Comparison of ENCODE assay signal across 9 cellular contexts in the genomic region with DNA sequence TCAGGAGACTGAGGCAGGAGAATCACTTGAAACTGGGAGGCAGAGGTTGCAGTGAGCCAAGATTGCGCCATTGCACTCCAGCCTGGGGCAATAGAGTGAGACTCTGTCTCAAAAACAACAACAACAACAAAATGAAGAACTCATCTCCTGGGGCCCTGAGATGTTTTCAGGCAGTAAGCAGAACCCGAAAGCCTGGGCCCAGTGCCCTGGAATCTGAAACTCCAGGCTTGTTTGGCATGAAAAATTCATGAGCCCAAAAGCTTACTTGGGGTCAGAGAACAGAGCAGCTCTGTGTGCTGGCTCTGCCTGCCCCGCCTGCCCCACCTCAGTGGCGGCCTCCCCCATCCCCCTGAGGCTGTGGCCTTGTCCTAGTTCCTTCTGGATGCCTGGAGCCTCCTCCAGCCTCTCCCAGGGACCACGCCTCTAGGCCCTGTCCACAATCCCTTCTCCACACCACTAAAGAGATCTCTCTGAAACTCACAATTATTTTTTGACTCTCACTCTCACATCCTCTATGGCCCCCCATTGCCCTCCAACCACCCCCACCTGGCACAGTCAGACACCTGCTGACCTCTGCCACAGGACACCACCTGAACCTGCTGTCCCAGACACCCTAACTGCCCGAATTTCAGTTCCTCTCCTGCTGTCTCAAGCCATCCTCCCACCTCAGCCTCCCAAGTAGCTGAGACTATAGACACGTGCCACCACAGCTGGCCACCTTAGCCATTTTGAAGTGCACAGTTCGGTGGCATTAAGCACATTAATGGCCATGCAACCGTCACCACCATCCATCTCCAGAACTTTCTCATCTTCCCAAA. TPM values are rescaled to one million over a fixed set of nuclear protein-coding genes. Genes with fewer than 3 reads are reported as not detected.
A peak's percentile ranks its signal among the peaks of the same experiment; 100 is the strongest.
DNase-seq lines count a peak whose midpoint lies in the region; ATAC-seq and TF ChIP-seq lines count a peak whose summit lies in the region.
"Had no signal": no experiment of that assay in that cellular context is flagged by ENCODE, and none has a peak within 500 bp of the region (broad histone marks: within the 10 kb centered on the region; RNA-seq: fewer than 3 reads in every experiment).

No MANE protein-coding gene starts in this region.

- POLR2A ChIA-PET in activated CD4-positive, alpha-beta memory T cell treated with anti-CD3 and anti-CD28 coated beads, Interleukin-2, amount 10 ng/mL, durations not matched to agents 7 days and 5 days (lab: Charles Lee) = interaction anchor here (3.2 kb wide), 1 partner anchor 10 kb away, joined by 30 read pairs; no protein-coding TSS in a partner anchor

- no peak overlapping the region for H2AFZ ChIP-seq in Karpas-422 (ENCODE audit: low read length)

- peak overlapping the region; percentile 1 to 57 (median 44); a peak in 12 of 22 replicates for H3K9ac ChIP-seq in BLaER1 treated with 17β-estradiol and CSF1 and Interleukin-3, amounts not matched to agents 10 nM and 100 nM
- no peak overlapping the region for H3K9ac ChIP-seq in Karpas-422 (ENCODE audit: low read length)

- peaks cover 5% of the 10 kb centered on the region for H3K36me3 Mint-ChIP-seq in central memory CD8-positive, alpha-beta T cell (ENCODE audit: insufficient read depth)
- H3K36me3 Mint-ChIP-seq in natural killer cell = no peaks in the 10 kb centered on the region
- no peaks in the 10 kb centered on the region for H3K36me3 Mint-ChIP-seq in activated CD4-positive, alpha-beta memory T cell treated with anti-CD3 and anti-CD28 coated beads, Interleukin-2, amount 10 ng/mL, durations not matched to agents 7 days and 5 days (ENCODE audit: low read depth)

- H3K4me2 ChIP-seq in BLaER1 treated with 17β-estradiol and CSF1 and Interleukin-3, amounts not matched to agents 10 nM and 100 nM = peak overlapping the region; percentile 57 to 77 (median 72)
- H3K4me2 ChIP-seq in Karpas-422 (ENCODE audit: low read depth, low read length, poor library complexity, severe bottlenecking) = no peak overlapping the region

- peak; percentile 54 for ATAC-seq in HG02759 (IDR thresholded peaks at IDR 0.05; ENCODE audit: unreplicated experiment)
- no peak for ATAC-seq in central memory CD8-positive, alpha-beta T cell (replicated peaks; ENCODE audit: extremely low read depth, poor library complexity, severe bottlenecking)
- no peak for ATAC-seq in natural killer cell

- H3K27ac ChIP-seq in BLaER1 treated with 17β-estradiol and CSF1 and Interleukin-3, amounts not matched to agents 10 nM and 100 nM = peak overlapping the region; percentile 39 to 70 (median 59); a peak in 21 of 22 replicates
- no peak overlapping the region for H3K27ac ChIP-seq in Karpas-422 (ENCODE audit: low read length)

- no peak for DNase-seq in central memory CD8-positive, alpha-beta T cell (ENCODE audit: low spot score in 2 of 2)
- no peak for DNase-seq in natural killer cell
- no peak for DNase-seq in NCI-H1048 (lab: John Stamatoyannopoulos, UW)
- no peak for DNase-seq in NCI-H748 treated with DMSO at 0.1 percent for 48 hours (lab: John Stamatoyannopoulos, UW)
- no peak for DNase-seq in activated CD4-positive, alpha-beta memory T cell treated with anti-CD3 and anti-CD28 coated beads, Interleukin-2, amount 10 ng/mL, durations not matched to agents 7 days and 5 days
- no peak for DNase-seq in Karpas-422
- DNase-seq: NCI-H510A treated with DMSO at 0.1 percent for 48 hours had no signal

- CTCF ChIA-PET in activated CD4-positive, alpha-beta memory T cell treated with anti-CD3 and anti-CD28 coated beads, Interleukin-2, amount 10 ng/mL, durations not matched to agents 7 days and 5 days (lab: Charles Lee) = interaction anchor here (0.9 to 1.4 kb wide), 3 partner anchors 13 to 51 kb away, joined by 3 to 9 read pairs (median 4); no protein-coding TSS in a partner anchor

- peak overlapping the region; percentile 17 for H3K4me3 Mint-ChIP-seq in central memory CD8-positive, alpha-beta T cell
- no peak overlapping the region for H3K4me3 Mint-ChIP-seq in natural killer cell
- no peak overlapping the region for H3K4me3 Mint-ChIP-seq in activated CD4-positive, alpha-beta memory T cell treated with anti-CD3 and anti-CD28 coated beads, Interleukin-2, amount 10 ng/mL, durations not matched to agents 7 days and 5 days

- no peak for TF ChIP-seq CTCF in natural killer cell (IDR thresholded peaks at IDR 0.05)

- intact Hi-C loops in natural killer cell (cut with micrococcal nuclease) = no loop called here

- peaks cover 40 to 73% (median 67%) of the 10 kb centered on the region in 10 experiments for H3K4me1 ChIP-seq in BLaER1 treated with 17β-estradiol and CSF1 and Interleukin-3, amounts not matched to agents 10 nM and 100 nM
- H3K4me1 ChIP-seq in Karpas-422 (ENCODE audit: low read length) = no peaks in the 10 kb centered on the region

- H3K4me3 ChIP-seq in BLaER1 treated with 17β-estradiol and CSF1 and Interleukin-3, amounts not matched to agents 10 nM and 100 nM = no peak overlapping the region
- H3K4me3 ChIP-seq in Karpas-422 (ENCODE audit: low read length) = no peak overlapping the region

- H3K9me2 ChIP-seq in Karpas-422 (replicated peaks; ENCODE audit: insufficient read depth, low read length) = no peaks in the 10 kb centered on the region

- no peaks in the 10 kb centered on the region for H3K36me3 ChIP-seq in BLaER1 treated with 17β-estradiol and CSF1 and Interleukin-3, amounts not matched to agents 10 nM and 100 nM
- H3K36me3 ChIP-seq in Karpas-422 (ENCODE audit: insufficient read depth, low read length) = no peaks in the 10 kb centered on the region

- no peaks in the 10 kb centered on the region for H4K20me1 ChIP-seq in BLaER1 treated with 17β-estradiol and CSF1 and Interleukin-3, amounts not matched to agents 10 nM and 100 nM
- H4K20me1 ChIP-seq in Karpas-422 (ENCODE audit: insufficient read depth, low read depth, low read length) = no peaks in the 10 kb centered on the region

- no peaks in the 10 kb centered on the region for H3K27me3 ChIP-seq in BLaER1 treated with 17β-estradiol and CSF1 and Interleukin-3, amounts not matched to agents 10 nM and 100 nM
- H3K27me3 ChIP-seq in Karpas-422 (ENCODE audit: low read length) = no peaks in the 10 kb centered on the region

- H3K79me2 ChIP-seq in Karpas-422 (ENCODE audit: low read length) = no peaks in the 10 kb centered on the region

- H3K4me1 Mint-ChIP-seq in central memory CD8-positive, alpha-beta T cell = peaks cover 23% of the 10 kb centered on the region
- H3K4me1 Mint-ChIP-seq in natural killer cell = peaks cover 17 to 30% of the 10 kb centered on the region in 2 donors
- H3K4me1 Mint-ChIP-seq in activated CD4-positive, alpha-beta memory T cell treated with anti-CD3 and anti-CD28 coated beads, Interleukin-2, amount 10 ng/mL, durations not matched to agents 7 days and 5 days = peaks cover 27% of the 10 kb centered on the region

- no peaks in the 10 kb centered on the region for H3K9me3 ChIP-seq in BLaER1 treated with 17β-estradiol and CSF1 and Interleukin-3, amounts not matched to agents 10 nM and 100 nM (replicated peaks in 1 of 11)
- H3K9me3 ChIP-seq in Karpas-422 (ENCODE audit: low read length) = no peaks in the 10 kb centered on the region

- H3K9me3 Mint-ChIP-seq in central memory CD8-positive, alpha-beta T cell = no peaks in the 10 kb centered on the region
- no peaks in the 10 kb centered on the region for H3K9me3 Mint-ChIP-seq in natural killer cell
- no peaks in the 10 kb centered on the region for H3K9me3 Mint-ChIP-seq in activated CD4-positive, alpha-beta memory T cell treated with anti-CD3 and anti-CD28 coated beads, Interleukin-2, amount 10 ng/mL, durations not matched to agents 7 days and 5 days

- H3K27ac Mint-ChIP-seq in central memory CD8-positive, alpha-beta T cell (ENCODE audit: low read depth) = no peak overlapping the region
- H3K27ac Mint-ChIP-seq in natural killer cell = peak overlapping the region; percentile 30 to 86
- H3K27ac Mint-ChIP-seq in activated CD4-positive, alpha-beta memory T cell treated with anti-CD3 and anti-CD28 coated beads, Interleukin-2, amount 10 ng/mL, durations not matched to agents 7 days and 5 days = no peak overlapping the region

- H3K27me3 Mint-ChIP-seq in central memory CD8-positive, alpha-beta T cell = no peaks in the 10 kb centered on the region
- H3K27me3 Mint-ChIP-seq in natural killer cell (ENCODE audit: low read depth in 2 of 2) = no peaks in the 10 kb centered on the region
- H3K27me3 Mint-ChIP-seq in activated CD4-positive, alpha-beta memory T cell treated with anti-CD3 and anti-CD28 coated beads, Interleukin-2, amount 10 ng/mL, durations not matched to agents 7 days and 5 days = peaks cover 5% of the 10 kb centered on the region

RNA-seq across cellular contexts. Expression of a gene that starts 6.9 kb away (rescaled TPM):
- 1 to 10 TPM in 1 of 3 donors, not detected in 2; 1.3 TPM for total RNA-seq in natural killer cell
- not detected for total RNA-seq in activated CD4-positive, alpha-beta memory T cell treated with anti-CD3 and anti-CD28 coated beads, Interleukin-2, amount 10 ng/mL, durations not matched to agents 7 days and 5 days
- total RNA-seq in Karpas-422 (2014; rRNA removed; shearing (Covaris generic); ENCODE audit: low replicate concordance) = not detected in 2 replicates

RNA-seq across cellular contexts. Expression of a gene that starts 25.2 kb away (rescaled TPM):
- 100 to 1,000 TPM in 2 of 3 donors, 10 to 100 TPM in 1; 82.7 to 102 (median 101) TPM for total RNA-seq in natural killer cell
- 10 to 100 TPM; 85.4 to 89.4 TPM for total RNA-seq in activated CD4-positive, alpha-beta memory T cell treated with anti-CD3 and anti-CD28 coated beads, Interleukin-2, amount 10 ng/mL, durations not matched to agents 7 days and 5 days
- total RNA-seq in Karpas-422 (2014; rRNA removed; shearing (Covaris generic); ENCODE audit: low replicate concordance) = 2.3 and 3.7 TPM in 2 replicates

RNA-seq across cellular contexts. Expression of a gene that starts 28.2 kb away (rescaled TPM):
- total RNA-seq in natural killer cell = 10 to 100 TPM; 36.6 to 53.0 (median 49.5) TPM
- total RNA-seq in activated CD4-positive, alpha-beta memory T cell treated with anti-CD3 and anti-CD28 coated beads, Interleukin-2, amount 10 ng/mL, durations not matched to agents 7 days and 5 days = 10 to 100 TPM; 45.5 TPM
- total RNA-seq in Karpas-422 (2014; rRNA removed; shearing (Covaris generic); ENCODE audit: low replicate concordance) = 30.0 and 41.7 TPM in 2 replicates

RNA-seq across cellular contexts. Expression of a gene that starts 31.3 kb away (rescaled TPM):
- total RNA-seq in natural killer cell = 100 to 1,000 TPM; 231 to 306 (median 279) TPM
- total RNA-seq in activated CD4-positive, alpha-beta memory T cell treated with anti-CD3 and anti-CD28 coated beads, Interleukin-2, amount 10 ng/mL, durations not matched to agents 7 days and 5 days = 100 to 1,000 TPM; 147 to 152 TPM
- 38.2 and 48.0 TPM in 2 replicates for total RNA-seq in Karpas-422 (2014; rRNA removed; shearing (Covaris generic); ENCODE audit: low replicate concordance)

RNA-seq across cellular contexts. Expression of a gene that starts 50.3 kb away (rescaled TPM):
- 100 to 1,000 TPM; 128 to 155 (median 138) TPM for total RNA-seq in natural killer cell
- 10 to 100 TPM; 38.1 to 39.2 TPM for total RNA-seq in activated CD4-positive, alpha-beta memory T cell treated with anti-CD3 and anti-CD28 coated beads, Interleukin-2, amount 10 ng/mL, durations not matched to agents 7 days and 5 days
- total RNA-seq in Karpas-422 (2014; rRNA removed; shearing (Covaris generic); ENCODE audit: low replicate concordance) = 7.0 and 15.2 TPM in 2 replicates

Comparison
In these comparisons a context has a peak if more than half of its experiments do, and no peak if none do; other contexts are left out.
1. H3K27ac Mint-ChIP-seq: peak in natural killer cell (2 of 2); none in central memory CD8-positive, alpha-beta T cell (single experiment) and activated CD4-positive, alpha-beta memory T cell treated with anti-CD3 and anti-CD28 coated beads, Interleukin-2, amount 10 ng/mL, durations not matched to agents 7 days and 5 days (single experiment).
2. RNA of a gene that starts 25.2 kb away (total RNA-seq): 82.7 to 102 TPM in natural killer cell and 85.4 to 89.4 TPM in activated CD4-positive, alpha-beta memory T cell treated with anti-CD3 and anti-CD28 coated beads, Interleukin-2, amount 10 ng/mL, durations not matched to agents 7 days and 5 days; 2.3 to 3.7 TPM in Karpas-422; every median in the first group is over 10 times any median in the second.